16 cellular contexts compared by ENCODE assay signal in the genomic region with DNA sequence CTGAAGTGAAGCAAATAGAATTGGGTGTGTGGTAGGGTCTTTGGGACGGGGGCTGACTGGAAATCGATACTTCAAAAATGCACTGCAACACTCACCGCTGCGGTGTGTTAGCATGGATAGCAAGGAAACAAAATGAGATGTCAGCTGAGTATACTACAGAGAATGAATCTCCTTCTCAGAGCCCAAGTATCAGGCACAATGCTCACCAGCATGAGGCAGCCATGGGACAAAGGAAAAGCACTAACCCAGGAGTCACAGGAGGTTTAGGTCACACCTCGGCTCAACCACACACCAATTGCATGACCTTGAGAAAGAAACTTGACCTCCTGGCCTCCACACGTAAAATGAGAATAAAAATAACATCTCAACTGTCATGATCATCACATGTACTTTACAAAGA.
DNase-seq lines count a peak whose midpoint lies in the region; ATAC-seq, FAIRE-seq and TF ChIP-seq lines count a peak whose summit lies in the region.
"Had no signal": no experiment of that assay in that cellular context is flagged by ENCODE, and none has a peak within 500 bp of the region (broad histone marks: within the 10 kb centered on the region; RNA-seq: fewer than 3 reads in every experiment).

No MANE protein-coding gene starts in this region.

- H3K27me3 Mint-ChIP-seq in H9 (ENCODE audit: low read depth), result no peaks in the 10 kb centered on the region

- TF ChIP-seq CTCF in H9 (conservative IDR thresholded peaks at IDR 0.05) (no peak), bronchial epithelial cell (IDR thresholded peaks at IDR 0.05; ENCODE audit: insufficient read depth, low read length, severe bottlenecking) (no peak), heart right ventricle (IDR thresholded peaks at IDR 0.05) (no peak)

- no peak overlapping the region for H2BK5ac ChIP-seq in H9 (ENCODE audit: insufficient read length, low read length)
- no peak overlapping the region for H2BK5ac ChIP-seq in mesendoderm (ENCODE audit: low read length)

- H3K4me3 Mint-ChIP-seq in H9, result no peak overlapping the region
- H3K4me3 Mint-ChIP-seq: CD4-positive, CD25-positive, alpha-beta regulatory T cell; CD8-positive, alpha-beta T cell had no signal

- H3K4me2 ChIP-seq in H9 (ENCODE audit: insufficient read depth, insufficient read length, low read length), result no peak overlapping the region
- no peak overlapping the region for H3K4me2 ChIP-seq in mesendoderm (ENCODE audit: low read length)

- no peaks in the 10 kb centered on the region; the same call in 1 of the 2 replicates for H3K79me2 ChIP-seq in H9 (ENCODE audit: insufficient read depth, low read length)
- no peaks in the 10 kb centered on the region for H3K79me2 ChIP-seq in mesendoderm (ENCODE audit: control insufficient read depth, insufficient read depth, low read length)

- H3K9ac ChIP-seq in H9 (ENCODE audit: extremely low read depth, insufficient read length, low read length) (no peak overlapping the region), mesendoderm (ENCODE audit: low read length) (no peak overlapping the region)

- no peak overlapping the region for H4K91ac ChIP-seq in H9 (ENCODE audit: insufficient read length, low read depth, low read length)

- FAIRE-seq in bronchial epithelial cell (lab: Jason Lieb, UNC) (peak; percentile 64), H54 (lab: Jason Lieb, UNC) (no peak)
- FAIRE-seq: D721Med, GM12891 had no signal

- intact Hi-C loops in heart right ventricle (cut with DNase I), result no loop called here

- H2AK5ac ChIP-seq in H9 (ENCODE audit: insufficient read length, low read length) (no peak overlapping the region), mesendoderm (ENCODE audit: low read length) (no peak overlapping the region)

- H2BK15ac ChIP-seq in H9 (ENCODE audit: low read depth, low read length), result no peak overlapping the region
- H2BK15ac ChIP-seq in mesendoderm (replicated peaks; ENCODE audit: low read depth), result no peak overlapping the region

- no peak overlapping the region for H3K18ac ChIP-seq in H9 (ENCODE audit: insufficient read length, low read depth, low read length)
- no peak overlapping the region for H3K18ac ChIP-seq in mesendoderm (ENCODE audit: low read length)

- H3K4me1 ChIP-seq in H9 (ENCODE audit: insufficient read depth, low read length) (no peaks in the 10 kb centered on the region), mesendoderm (ENCODE audit: control insufficient read depth, low read depth, low read length) (no peaks in the 10 kb centered on the region), heart right ventricle (no peaks in the 10 kb centered on the region)

- H3K4me3 ChIP-seq in bronchial epithelial cell (ENCODE audit: low read depth, low read length), result no peak overlapping the region
- H3K4me3 ChIP-seq in mesendoderm (ENCODE audit: low read length), result no peak overlapping the region
- H3K4me3 ChIP-seq in heart right ventricle, result no peak overlapping the region

- H3K9me3 Mint-ChIP-seq in H9, result peaks cover 0 to 2% of the 10 kb centered on the region in 2 experiments; a peak in 2 of 5 replicates
- H3K9me3 Mint-ChIP-seq: CD8-positive, alpha-beta T cell had no signal

- peaks cover 26 to 62% (median 51%) of the 10 kb centered on the region in 3 experiments for H3K36me3 Mint-ChIP-seq in H9 (ENCODE audit: insufficient read depth in 1 of 3, low read depth in 3 of 3)
- H3K36me3 Mint-ChIP-seq: CD4-positive, CD25-positive, alpha-beta regulatory T cell; CD8-positive, alpha-beta T cell had no signal

- no peak for TF ChIP-seq POLR2A in H54 (IDR thresholded peaks at IDR 0.05; ENCODE audit: low read depth, low read length)

- no peaks in the 10 kb centered on the region for H3K27me3 ChIP-seq in H9 (ENCODE audit: insufficient read depth, low read length)
- H3K27me3 ChIP-seq in bronchial epithelial cell (ENCODE audit: control insufficient read depth, insufficient read depth, low read length), result peaks cover 2% of the 10 kb centered on the region
- no peaks in the 10 kb centered on the region for H3K27me3 ChIP-seq in mesendoderm (ENCODE audit: insufficient read depth, low read length, poor library complexity)
- H3K27me3 ChIP-seq in heart right ventricle, result peaks cover 0 to 4% (median 0%) of the 10 kb centered on the region in 7 donors

- H3K27ac ChIP-seq in H9 (ENCODE audit: insufficient read length, low read depth, low read length) (no peak overlapping the region), mesendoderm (ENCODE audit: low read depth, low read length) (no peak overlapping the region), heart right ventricle (no peak overlapping the region)

- H3K23me2 ChIP-seq in H9 (ENCODE audit: insufficient read length, low read depth, low read length, poor library complexity, severe bottlenecking), result no peaks in the 10 kb centered on the region

- no peak overlapping the region for H4K8ac ChIP-seq in H9 (replicated peaks; ENCODE audit: insufficient read length, low read depth, low read length)
- no peak overlapping the region for H4K8ac ChIP-seq in mesendoderm (ENCODE audit: low read depth, low read length)

- no peaks in the 10 kb centered on the region for H4K20me1 ChIP-seq in H9 (ENCODE audit: control insufficient read depth, insufficient read depth, insufficient read length)

- H2BK120ac ChIP-seq in H9 (ENCODE audit: low read depth, low read length, poor library complexity, severe bottlenecking), result no peak overlapping the region
- H2BK120ac ChIP-seq in mesendoderm (ENCODE audit: low read depth, low read length), result no peak overlapping the region

- no peak for DNase-seq in H9
- DNase-seq in bronchial epithelial cell (ENCODE audit: low read depth), result no peak
- no peak for DNase-seq in mesendoderm
- DNase-seq in H54 (ENCODE audit: insufficient read length, low spot score), result no peak
- DNase-seq in COR-L47 (lab: John Stamatoyannopoulos, UW), result no peak
- no peak for DNase-seq in heart right ventricle
- DNase-seq: C1 segment of cervical spinal cord; CD4-positive, CD25-positive, alpha-beta regulatory T cell; CD8-positive, alpha-beta T cell; DMS 273 treated with DMSO at 0.1 percent for 48 hours; DMS79; EL; GDM1; HCEC 1CT had no signal

- H3K9me3 ChIP-seq in H9 (ENCODE audit: control insufficient read depth, low read depth, low read length) (no peaks in the 10 kb centered on the region), heart right ventricle (no peaks in the 10 kb centered on the region)

- H3K4me1 Mint-ChIP-seq in H9, result peaks cover 7% of the 10 kb centered on the region in 2 experiments
- H3K4me1 Mint-ChIP-seq: CD4-positive, CD25-positive, alpha-beta regulatory T cell had no signal

- no peak overlapping the region for H3T11ph ChIP-seq in H9 (ENCODE audit: low read length)

- H3K79me1 ChIP-seq in H9 (ENCODE audit: insufficient read depth, low read depth, low read length, poor library complexity, severe bottlenecking) (no peaks in the 10 kb centered on the region), mesendoderm (ENCODE audit: low read length) (no peaks in the 10 kb centered on the region)

- H3K36me3 ChIP-seq in bronchial epithelial cell (ENCODE audit: control insufficient read depth, insufficient read depth, low read length) (no peaks in the 10 kb centered on the region), mesendoderm (ENCODE audit: control insufficient read depth, insufficient read depth, low read length) (no peaks in the 10 kb centered on the region), heart right ventricle (no peaks in the 10 kb centered on the region)

- H3K23ac ChIP-seq in H9 (ENCODE audit: insufficient read length, low read depth, low read length) (no peak overlapping the region), mesendoderm (ENCODE audit: low read length) (no peak overlapping the region)

- H2AFZ ChIP-seq in H9 (ENCODE audit: low read length), result no peak overlapping the region

- H4K5ac ChIP-seq in H9 (ENCODE audit: insufficient read length, low read depth, low read length) (no peak overlapping the region), mesendoderm (ENCODE audit: low read length) (no peak overlapping the region)

- H3K4ac ChIP-seq in H9 (ENCODE audit: low read depth, low read length) (no peak overlapping the region), mesendoderm (ENCODE audit: low read depth, low read length) (no peak overlapping the region)

- peak overlapping the region in 2 of 3 experiments; percentile 45 to 54; a peak in 3 of 7 replicates for H3K27ac Mint-ChIP-seq in H9
- H3K27ac Mint-ChIP-seq: CD4-positive, CD25-positive, alpha-beta regulatory T cell; CD8-positive, alpha-beta T cell had no signal

- no peak overlapping the region for H2BK20ac ChIP-seq in H9 (ENCODE audit: low read depth, low read length, poor library complexity, severe bottlenecking)

- no peak overlapping the region for H2BK12ac ChIP-seq in H9 (ENCODE audit: insufficient read length, low read depth, low read length)

- WGBS in H9 (ENCODE audit: extremely low coverage, insufficient read length, low lambda C conversion rate), result no CpG with 5 or more reads among the region's 6 CpGs
- WGBS in mesendoderm (ENCODE audit: extremely low coverage, insufficient coverage, low lambda C conversion rate), result no CpG with 5 or more reads among the region's 6 CpGs
- 74 to 75% methylated on average over 6 of the region's 6 CpGs for WGBS in heart right ventricle, 2 donors

- no peak for ATAC-seq in heart right ventricle
- ATAC-seq: CD8-positive, alpha-beta T cell had no signal

- no peak overlapping the region for H3K14ac ChIP-seq in H9 (ENCODE audit: insufficient read depth, low read length)

- H3K56ac ChIP-seq in H9 (ENCODE audit: insufficient read length, low read depth, low read length), result no peak overlapping the region
- peak overlapping the region; percentile 53 for H3K56ac ChIP-seq in mesendoderm (ENCODE audit: low read length)
